1 cellular context compared by ENCODE assay signal in the genomic region with DNA sequence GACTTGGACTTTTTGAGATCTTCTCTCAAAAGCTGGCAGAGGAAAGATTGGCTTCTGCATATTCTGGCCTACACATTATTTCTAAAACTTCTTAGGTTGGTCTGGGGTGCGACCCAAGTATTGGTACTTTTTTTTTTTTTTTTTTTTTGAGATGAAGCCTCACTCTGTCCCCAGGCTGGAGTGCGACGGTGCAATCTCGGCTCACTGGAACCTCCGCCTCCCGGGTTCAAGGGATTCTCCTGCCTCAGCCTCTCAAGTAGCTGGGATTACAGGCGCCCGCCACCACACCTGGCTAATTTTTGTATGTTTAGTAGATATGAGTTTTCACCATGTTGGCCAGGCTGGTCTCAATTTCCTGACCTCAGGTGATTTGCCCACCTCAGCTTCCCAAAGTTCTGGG. TPM values are rescaled to one million over a fixed set of nuclear protein-coding genes. Genes with fewer than 3 reads are reported as not detected.
"Had no signal": no experiment of that assay in that cellular context is flagged by ENCODE, and none has a peak within 500 bp of the region (broad histone marks: within the 10 kb centered on the region; RNA-seq: fewer than 3 reads in every experiment).

No MANE protein-coding gene starts in this region.

RNA-seq across cellular contexts. Expression of a gene that starts 50.0 kb away (rescaled TPM):
- total RNA-seq: ascending aorta had no signal
